Comparison of ENCODE assay signal across 23 cellular contexts in genomic region chrX:16222123-16222522, GRCh38. TPM values are rescaled to one million over a fixed set of nuclear protein-coding genes. Genes with fewer than 3 reads are reported as not detected.
DNase-seq lines count a peak whose midpoint lies in the region; ATAC-seq and TF ChIP-seq lines count a peak whose summit lies in the region.
"Had no signal": no experiment of that assay in that cellular context is flagged by ENCODE, and none has a peak within 500 bp of the region (broad histone marks: within the 10 kb centered on the region; RNA-seq: fewer than 3 reads in every experiment).

No MANE protein-coding gene starts in this region.

- H3K27me3 Mint-ChIP-seq in nephron progenitor cell (ENCODE audit: low read depth, poor library complexity): no peaks in the 10 kb centered on the region
- H3K27me3 Mint-ChIP-seq: central memory CD8-positive, alpha-beta T cell had no signal

- no peaks in the 10 kb centered on the region for H3K4me1 ChIP-seq in smooth muscle cell (ENCODE audit: low read depth)
- H3K4me1 ChIP-seq: adrenal gland, pancreas, sigmoid colon, tibial nerve had no signal

- H3K27me3 ChIP-seq in smooth muscle cell (ENCODE audit: low read depth): no peaks in the 10 kb centered on the region
- H3K27me3 ChIP-seq: hepatocyte, pancreas, sigmoid colon, tibial nerve had no signal

- no peaks in the 10 kb centered on the region for H3K36me3 ChIP-seq in smooth muscle cell (ENCODE audit: low read depth)
- H3K36me3 ChIP-seq: adrenal gland, pancreas, sigmoid colon, tibial nerve had no signal

- ATAC-seq in GM21619 (IDR thresholded peaks at IDR 0.05; ENCODE audit: unreplicated experiment): no peak
- ATAC-seq: esophagus mucosa, pancreas had no signal

- H3K9ac ChIP-seq in smooth muscle cell (ENCODE audit: low read depth): no peak overlapping the region

- H3K27ac ChIP-seq in smooth muscle cell (ENCODE audit: low read depth): peak overlapping the region; percentile 70
- H3K27ac ChIP-seq: adrenal gland, hepatocyte, pancreas, sigmoid colon, tibial nerve had no signal

- no peaks in the 10 kb centered on the region for H3K9me3 ChIP-seq in smooth muscle cell (replicated peaks; ENCODE audit: low read depth)
- H3K9me3 ChIP-seq: adrenal gland, pancreas, sigmoid colon, tibial nerve had no signal

- H4K20me1 ChIP-seq in smooth muscle cell (ENCODE audit: low read depth): no peaks in the 10 kb centered on the region

- no peaks in the 10 kb centered on the region for H3F3A ChIP-seq in smooth muscle cell (ENCODE audit: low read depth)

- no peaks in the 10 kb centered on the region for H3K79me2 ChIP-seq in smooth muscle cell (ENCODE audit: low read depth)
- H3K79me2 ChIP-seq: hepatocyte had no signal

- H3K4me3 ChIP-seq in smooth muscle cell: no peak overlapping the region
- H3K4me3 ChIP-seq: adrenal gland, hepatocyte, pancreas, sigmoid colon, tibial nerve had no signal

- H3K27ac Mint-ChIP-seq in nephron progenitor cell: no peak overlapping the region

- no peaks in the 10 kb centered on the region for H3K4me1 Mint-ChIP-seq in nephron progenitor cell
- H3K4me1 Mint-ChIP-seq: central memory CD8-positive, alpha-beta T cell had no signal

- H3K4me2 ChIP-seq in smooth muscle cell: peak overlapping the region; percentile 10
- H3K4me2 ChIP-seq: hepatocyte had no signal

- no peak overlapping the region for H3K4me3 Mint-ChIP-seq in nephron progenitor cell
- H3K4me3 Mint-ChIP-seq: central memory CD8-positive, alpha-beta T cell had no signal

- TF ChIP-seq CTCF in smooth muscle cell (IDR thresholded peaks at IDR 0.05; ENCODE audit: borderline replicate concordance, insufficient read depth, poor library complexity, severe bottlenecking) (no peak), nephron progenitor cell (IDR thresholded peaks at IDR 0.05) (no peak)

- peaks cover 41% of the 10 kb centered on the region for H3K9me3 Mint-ChIP-seq in nephron progenitor cell
- H3K9me3 Mint-ChIP-seq: central memory CD8-positive, alpha-beta T cell had no signal

- peak; percentile 21 for DNase-seq in HCEC 1CT
- DNase-seq in T1000 (lab: John Stamatoyannopoulos, UW): peak; percentile 13
- peak; percentile 65 for DNase-seq in fibroblast of peridontal ligament (ENCODE audit: extremely low read depth)
- DNase-seq in smooth muscle cell (lab: John Stamatoyannopoulos, UW; ENCODE audit: unreplicated experiment): no peak
- DNase-seq in nephron progenitor cell: no peak
- no peak for DNase-seq in SHP77 treated with DMSO at 0.1 percent for 48 hours (lab: John Stamatoyannopoulos, UW)
- DNase-seq: adrenal gland; C1 segment of cervical spinal cord; effector CD4-positive, alpha-beta T cell; H7; islet precursor cell; NCI-H1436; NCI-H748 treated with DMSO at 0.1 percent for 48 hours; pancreas; sigmoid colon; stimulated activated naive CD4-positive, alpha-beta T cell treated with Interleukin-2 at 50 U/mL for 16 hours had no signal

- H2AFZ ChIP-seq in smooth muscle cell (ENCODE audit: low read depth): no peak overlapping the region
- H2AFZ ChIP-seq: hepatocyte had no signal

- H3K36me3 Mint-ChIP-seq in nephron progenitor cell (ENCODE audit: low read depth): peaks cover 7% of the 10 kb centered on the region

RNA-seq across cellular contexts. Expression of gene MAGEB17, which starts 54.8 kb away (rescaled TPM):
- total RNA-seq in smooth muscle cell: not detected in 2 replicates
- 0.32 and 0.50 TPM in 2 replicates for polyA plus RNA-seq in smooth muscle cell
- total RNA-seq: adrenal gland, esophagus mucosa, lung microvascular endothelial cell, myocyte, tibial nerve had no signal
- polyA plus RNA-seq: hepatocyte had no signal

Comparison
In these comparisons a context has a peak if more than half of its experiments do, and no peak if none do; other contexts are left out.
1. DNase-seq: peak in HCEC 1CT (single experiment), T1000 (single experiment) and fibroblast of peridontal ligament (single experiment); none in smooth muscle cell (single experiment), nephron progenitor cell (single experiment) and SHP77 treated with DMSO at 0.1 percent for 48 hours (single experiment).